In genomic region chr19:55062735-55063491, GRCh38 we compare ENCODE assay signal across 8 cellular contexts. TPM values are rescaled to one million over a fixed set of nuclear protein-coding genes. Genes with fewer than 3 reads are reported as not detected.
A peak's percentile ranks its signal among the peaks of the same experiment; 100 is the strongest.
DNase-seq lines count a peak whose midpoint lies in the region; ATAC-seq and FAIRE-seq lines count a peak whose summit lies in the region.

RDH13 (minus strand) TSS chr19:55063148; CDS start chr19:55063032, 116 bp downstream.

- intact Hi-C loops in left colon (cut with DNase I, micrococcal nuclease) = no loop called here

- ATAC-seq in HG03460 (IDR thresholded peaks at IDR 0.05; ENCODE audit: unreplicated experiment) (peak; percentile 94), left colon (peak; percentile 98)

- peak within 1 kb of the TSS; percentile 47 for H3K27ac ChIP-seq in cingulate gyrus (ENCODE audit: low read depth, low read length)

- peak; percentile 95 for FAIRE-seq in GM19239 (lab: Jason Lieb, UNC)

- DNase-seq in AML-193 (lab: John Stamatoyannopoulos, UW) (peak; percentile 87 to 88), GM19239 (ENCODE audit: insufficient read length, low spot score) (peak; percentile 98), NCI-H526 treated with DMSO at 0.1 percent for 48 hours (lab: John Stamatoyannopoulos, UW) (peak; percentile 91), left colon (peak; percentile 97 to 99)
- peak; percentile 97 for DNase-seq in activated CD4-positive, alpha-beta T cell treated with anti-CD3 and anti-CD28 coated beads for 4 hours
- peak; percentile 98 to 100 (median 99) for DNase-seq in stimulated activated CD4-positive, alpha-beta T cell treated with anti-CD3 and anti-CD28 coated beads, Interleukin-1b, Interleukin-23, amount 100 ng/mL, for 24 hours (ENCODE audit: low read depth in 4 of 4, low spot score in 1 of 4)

RNA-seq across cellular contexts. Expression of gene RDH13, which starts in this region (rescaled TPM):
- total RNA-seq in left colon = 10 to 100 TPM; 50.5 to 69.3 TPM

Comparison
In these comparisons a context has a peak if more than half of its experiments do, and no peak if none do; other contexts are left out.
1. Peak in every context shown above with its lines: DNase-seq, ATAC-seq and H3K27ac ChIP-seq.